8 cellular contexts compared by ENCODE assay signal in genomic region chr11:115869780-115870431, GRCh38.
DNase-seq lines count a peak whose midpoint lies in the region; ATAC-seq and TF ChIP-seq lines count a peak whose summit lies in the region.
"Had no signal": no experiment of that assay in that cellular context is flagged by ENCODE, and none has a peak within 500 bp of the region (broad histone marks: within the 10 kb centered on the region; RNA-seq: fewer than 3 reads in every experiment).

No MANE protein-coding gene starts in this region.

- intact Hi-C loops in Panc1 (cut with micrococcal nuclease; ENCODE audit: unreplicated experiment): no loop called here

- in situ Hi-C loops in Panc1 (cut with HindIII; ENCODE audit: low pct_unique_long_range_greater_than_20kb, low sequenced_read_pairs): no loop called here

- H3K27ac ChIP-seq in Panc1 (ENCODE audit: low read length): no peak overlapping the region
- H3K27ac ChIP-seq in iPS DF 6.9 (ENCODE audit: low read length): no peak overlapping the region
- H3K27ac ChIP-seq: neutrophil had no signal

- H3K4me3 ChIP-seq in Panc1 (ENCODE audit: low read depth in 2 of 2, low read length in 2 of 2) (no peak overlapping the region), iPS DF 6.9 (ENCODE audit: low read length) (no peak overlapping the region)

- POLR2A ChIA-PET in Panc1 (lab: Charles Lee): no interaction called here

- H3K9me3 ChIP-seq in Panc1 (ENCODE audit: control insufficient read depth, insufficient read depth, low read depth, low read length): no peaks in the 10 kb centered on the region
- H3K9me3 ChIP-seq in iPS DF 6.9 (ENCODE audit: control insufficient read depth, insufficient read depth, low read length): no peaks in the 10 kb centered on the region
- H3K9me3 ChIP-seq: neutrophil had no signal

- CTCF ChIA-PET in Panc1 (lab: Charles Lee): interaction anchor here (0.6 kb wide), 1 partner anchor 60 kb away, joined by 3 read pairs; no protein-coding TSS in a partner anchor

- no CpG with 5 or more reads among the region's 5 CpGs for WGBS in iPS DF 6.9 (ENCODE audit: insufficient coverage, insufficient read length)

- H3K27me3 ChIP-seq in Panc1 (ENCODE audit: control insufficient read depth, insufficient read depth, low read length) (no peaks in the 10 kb centered on the region), iPS DF 6.9 (ENCODE audit: control insufficient read depth, insufficient read depth, low read length) (no peaks in the 10 kb centered on the region)
- H3K27me3 ChIP-seq: neutrophil had no signal

- H3K4me1 ChIP-seq in Panc1 (ENCODE audit: control insufficient read depth, insufficient read depth, low read length) (no peaks in the 10 kb centered on the region), iPS DF 6.9 (ENCODE audit: control insufficient read depth, insufficient read depth, low read length) (peaks cover 2% of the 10 kb centered on the region)

- H3K36me3 ChIP-seq in Panc1 (ENCODE audit: control insufficient read depth, insufficient read depth, low read length) (no peaks in the 10 kb centered on the region), iPS DF 6.9 (ENCODE audit: control insufficient read depth, insufficient read depth, low read length) (no peaks in the 10 kb centered on the region)
- H3K36me3 ChIP-seq: neutrophil had no signal

- ATAC-seq in HG03521 (IDR thresholded peaks at IDR 0.05; ENCODE audit: unreplicated experiment) (peak; percentile 76), Panc1 (0 out of 2 replicates have a peak, but pooled peaks have one; percentile 48)

- peak; percentile 58 for DNase-seq in GM20000 (ENCODE audit: low spot score)
- DNase-seq in Panc1 (ENCODE audit: low read depth, low spot score): peak; percentile 13
- DNase-seq in iPS DF 6.9 (ENCODE audit: low read depth, low spot score): peak; percentile 31
- DNase-seq in dermis blood vessel endothelial cell: no peak
- DNase-seq in activated CD4-positive, alpha-beta T cell treated with anti-CD3 and anti-CD28 coated beads for 1 hour: no peak

- BruUV-seq in Panc1 (replicated peaks; lab: Mats Ljungman, UMichigan): no TSS peak

- TF ChIP-seq CTCF in GM12873 (IDR thresholded peaks at IDR 0.05; ENCODE audit: insufficient read depth, low read depth, low read length, missing control alignments) (peak; percentile 84), GM20000 (IDR thresholded peaks at IDR 0.05; ENCODE audit: extremely low read depth, missing control alignments) (peak; percentile 77), Panc1 (IDR thresholded peaks at IDR 0.05) (peak; percentile 62)

Comparison
In these comparisons a context has a peak if more than half of its experiments do, and no peak if none do; other contexts are left out.
1. DNase-seq: peak in GM20000 (single experiment), Panc1 (single experiment) and iPS DF 6.9 (single experiment); none in dermis blood vessel endothelial cell (single experiment) and activated CD4-positive, alpha-beta T cell treated with anti-CD3 and anti-CD28 coated beads for 1 hour (single experiment).
2. Peak in every context shown above with its lines, with median percentiles within 50 percentile points of each other: CTCF ChIP-seq.